In genomic region chr1:116758456-116758815, GRCh38 we compare ENCODE assay signal across 3 cellular contexts. TPM values are rescaled to one million over a fixed set of nuclear protein-coding genes. Genes with fewer than 3 reads are reported as not detected.
"Had no signal": no experiment of that assay in that cellular context is flagged by ENCODE, and none has a peak within 500 bp of the region (broad histone marks: within the 10 kb centered on the region; RNA-seq: fewer than 3 reads in every experiment).

No MANE protein-coding gene starts in this region.

RNA-seq across cellular contexts. Expression of gene CD2, which starts 4.2 kb away (rescaled TPM):
- total RNA-seq: mammary epithelial cell, renal cortical epithelial cell, SJCRH30 had no signal
- polyA plus RNA-seq: mammary epithelial cell had no signal
